22 cellular contexts compared by ENCODE assay signal in genomic region chr20:63003546-63003945, GRCh38. TPM values are rescaled to one million over a fixed set of nuclear protein-coding genes. Genes with fewer than 3 reads are reported as not detected.
DNase-seq lines count a peak whose midpoint lies in the region; ATAC-seq, FAIRE-seq and TF ChIP-seq lines count a peak whose summit lies in the region.
"Had no signal": no experiment of that assay in that cellular context is flagged by ENCODE, and none has a peak within 500 bp of the region (broad histone marks: within the 10 kb centered on the region; RNA-seq: fewer than 3 reads in every experiment).

No MANE protein-coding gene starts in this region.

- no peak overlapping the region for H3K4me3 ChIP-seq in BLaER1
- H3K4me3 ChIP-seq in BLaER1 treated with 17β-estradiol and CSF1 and Interleukin-3, amounts not matched to agents 10 nM and 100 nM, result no peak overlapping the region
- peak overlapping the region in 2 of 4 experiments; percentile 19 to 22; a peak in 2 of 8 replicates for H3K4me3 ChIP-seq in H1 (ENCODE audit: extremely low read depth in 1 of 4, insufficient read depth in 2 of 4, low read depth in 3 of 4, low read length in 4 of 4)
- H3K4me3 ChIP-seq: GM23248, Peyer's patch had no signal

- H3K23me2 ChIP-seq in H1 (ENCODE audit: low read depth, low read length), result peaks cover 4% of the 10 kb centered on the region; the same call in 1 of the 2 replicates

- no peak for TF ChIP-seq RAD21 in H1 (IDR thresholded peaks at IDR 0.05 in 1 of 2, conservative IDR thresholded peaks at IDR 0.05 in 1 of 2; ENCODE audit: low read depth in 2 of 2, low read length in 2 of 2)

- H2BK20ac ChIP-seq in H1 (ENCODE audit: low read length), result no peak overlapping the region

- H2AFZ ChIP-seq in H1 (ENCODE audit: low read length), result no peak overlapping the region
- H2AFZ ChIP-seq: GM23248 had no signal

- H3K4me3 Mint-ChIP-seq in IgD-negative memory B cell, result peak overlapping the region in 3 of 4 donors; percentile 46 to 79 (median 47)
- H3K4me3 Mint-ChIP-seq: CD4-positive, CD25-positive, alpha-beta regulatory T cell had no signal

- H3K18ac ChIP-seq in H1 (ENCODE audit: extremely low read depth, low read length), result peak overlapping the region; percentile 34; the same call in 1 of the 2 replicates

- H3K9ac ChIP-seq in BLaER1 (no peak overlapping the region), H1 (replicated peaks in 1 of 4; ENCODE audit: extremely low read depth in 1 of 4, low read depth in 3 of 4, low read length in 3 of 4) (no peak overlapping the region)
- H3K9ac ChIP-seq in BLaER1 treated with 17β-estradiol and CSF1 and Interleukin-3, amounts not matched to agents 10 nM and 100 nM, result no peak overlapping the region
- H3K9ac ChIP-seq: GM23248 had no signal

- peak; percentile 58 for FAIRE-seq in H1 (lab: Jason Lieb, UNC)

- H2BK120ac ChIP-seq in H1 (replicated peaks; ENCODE audit: low read depth, low read length), result no peak overlapping the region

- H4K20me1 ChIP-seq in BLaER1, result peaks cover 35% of the 10 kb centered on the region
- peaks cover 0 to 58% (median 37%) of the 10 kb centered on the region in 11 experiments; a peak in 20 of 22 replicates for H4K20me1 ChIP-seq in BLaER1 treated with 17β-estradiol and CSF1 and Interleukin-3, amounts not matched to agents 10 nM and 100 nM
- H4K20me1 ChIP-seq in H1 (replicated peaks in 1 of 2; ENCODE audit: control insufficient read depth in 1 of 2, insufficient read depth in 2 of 2, low read length in 2 of 2), result peaks cover 4 to 6% of the 10 kb centered on the region in 2 experiments

- no peak for TF ChIP-seq POLR2A in H1 (IDR thresholded peaks at IDR 0.05; ENCODE audit: control extremely low read depth in 1 of 2, low read depth in 2 of 2, low read length in 2 of 2)

- H2BK15ac ChIP-seq in H1 (ENCODE audit: low read length), result no peak overlapping the region

- no peaks in the 10 kb centered on the region for H3K79me2 ChIP-seq in H1 (ENCODE audit: control insufficient read depth in 1 of 2, insufficient read depth in 2 of 2, low read length in 2 of 2)

- H3K27me3 ChIP-seq in BLaER1, result peaks cover 62% of the 10 kb centered on the region
- H3K27me3 ChIP-seq in BLaER1 treated with 17β-estradiol and CSF1 and Interleukin-3, amounts not matched to agents 10 nM and 100 nM, result peaks cover 63 to 89% (median 68%) of the 10 kb centered on the region in 11 experiments
- H3K27me3 ChIP-seq in H1 (replicated peaks in 1 of 4; ENCODE audit: control insufficient read depth in 3 of 4, extremely low read depth in 1 of 4, insufficient read depth in 3 of 4, low read length in 3 of 4), result peaks cover 52 to 69% (median 66%) of the 10 kb centered on the region in 4 experiments

- no peak overlapping the region for H2BK12ac ChIP-seq in H1 (ENCODE audit: low read depth, low read length)

- no peak for TF ChIP-seq CTCF in H1 (IDR thresholded peaks at IDR 0.05; ENCODE audit: control extremely low read depth in 1 of 3, insufficient read depth in 1 of 3, low read depth in 1 of 3, low read length in 3 of 3)

- no peak overlapping the region for H4K5ac ChIP-seq in H1 (ENCODE audit: insufficient read length, low read depth, low read length)

- H3K36me3 Mint-ChIP-seq in IgD-negative memory B cell, result no peaks in the 10 kb centered on the region
- H3K36me3 Mint-ChIP-seq: CD4-positive, CD25-positive, alpha-beta regulatory T cell had no signal

- TF ChIP-seq EP300 in H1 (IDR thresholded peaks at IDR 0.05; ENCODE audit: borderline replicate concordance in 1 of 2, low read depth in 2 of 2, low read length in 2 of 2), result no peak; a peak in 1 of 3 replicates

- no peak overlapping the region for H4K8ac ChIP-seq in H1 (ENCODE audit: extremely low read depth, insufficient read depth, low read length)

- H3K27ac ChIP-seq in BLaER1 (no peak overlapping the region), H1 (ENCODE audit: low read depth, low read length) (no peak overlapping the region)
- no peak overlapping the region for H3K27ac ChIP-seq in BLaER1 treated with 17β-estradiol and CSF1 and Interleukin-3, amounts not matched to agents 10 nM and 100 nM
- H3K27ac ChIP-seq: GM23248, Peyer's patch had no signal

- H3K4me1 Mint-ChIP-seq in IgD-negative memory B cell, result peaks cover 0 to 3% (median 2%) of the 10 kb centered on the region in 3 donors

- no peaks in the 10 kb centered on the region for H3K9me3 Mint-ChIP-seq in IgD-negative memory B cell

- no peak overlapping the region for H3K23ac ChIP-seq in H1 (ENCODE audit: insufficient read length)

- no peak overlapping the region for H3K56ac ChIP-seq in H1 (replicated peaks; ENCODE audit: insufficient read length, low read depth, low read length)

- WGBS in H1 (ENCODE audit: extremely low coverage in 1 of 2, insufficient coverage in 1 of 2, insufficient read length in 1 of 2, insufficient replicate concordance in 2 of 2, low coverage in 1 of 2, low lambda C conversion rate in 2 of 2, missing lambda C conversion rate in 1 of 2), 2 experiments, result 9% methylated on average over 13 of the region's 13 CpGs; no CpG with 5 or more reads in 1 of the 2 experiments

- no peaks in the 10 kb centered on the region for H3K9me3 ChIP-seq in BLaER1
- H3K9me3 ChIP-seq in BLaER1 treated with 17β-estradiol and CSF1 and Interleukin-3, amounts not matched to agents 10 nM and 100 nM (replicated peaks in 1 of 11), result no peaks in the 10 kb centered on the region
- no peaks in the 10 kb centered on the region; a peak in 1 of 4 replicates for H3K9me3 ChIP-seq in H1 (ENCODE audit: insufficient read depth in 2 of 2, low read depth in 1 of 2, low read length in 1 of 2)
- H3K9me3 ChIP-seq: Caco-2, Peyer's patch had no signal

- H3K4ac ChIP-seq in H1 (replicated peaks; ENCODE audit: insufficient read length, low read depth, low read length), result no peak overlapping the region

- peak overlapping the region; percentile 51 for H3K4me2 ChIP-seq in BLaER1
- peak overlapping the region in 7 of 11 experiments; percentile 11 to 100 (median 55); a peak in 13 of 22 replicates for H3K4me2 ChIP-seq in BLaER1 treated with 17β-estradiol and CSF1 and Interleukin-3, amounts not matched to agents 10 nM and 100 nM
- H3K4me2 ChIP-seq in H1 (ENCODE audit: insufficient read depth in 1 of 2, low read depth in 2 of 2, low read length in 2 of 2), result peak overlapping the region; percentile 54 to 59

- H4K91ac ChIP-seq in H1 (replicated peaks; ENCODE audit: insufficient read length, low read length), result no peak overlapping the region

- no peak for ATAC-seq in HG02981 (IDR thresholded peaks at IDR 0.05; ENCODE audit: unreplicated experiment)
- no peak for ATAC-seq in HG03108 (IDR thresholded peaks at IDR 0.05; ENCODE audit: unreplicated experiment)
- ATAC-seq: T-helper 17 cell had no signal

- POLR2A ChIA-PET in H1 (lab: Charles Lee; ENCODE audit: partially characterized antibody), result interaction anchor here (0.8 to 1.7 kb wide), 6 partner anchors 9 to 76 kb away, joined by 3 to 6 read pairs (median 4); no protein-coding TSS in a partner anchor

- no peak overlapping the region for H2BK5ac ChIP-seq in H1 (ENCODE audit: low read depth, low read length)

- no peaks in the 10 kb centered on the region for H3K36me3 ChIP-seq in BLaER1
- no peaks in the 10 kb centered on the region for H3K36me3 ChIP-seq in BLaER1 treated with 17β-estradiol and CSF1 and Interleukin-3, amounts not matched to agents 10 nM and 100 nM
- H3K36me3 ChIP-seq in H1 (ENCODE audit: control insufficient read depth in 2 of 4, insufficient read depth in 4 of 4, low read length in 3 of 4), result peaks cover 0 to 16% (median 0%) of the 10 kb centered on the region in 4 experiments; a peak in 1 of 8 replicates
- H3K36me3 ChIP-seq: Peyer's patch had no signal

- no peak overlapping the region for H3K14ac ChIP-seq in H1 (ENCODE audit: insufficient read length)

- H3K4me1 ChIP-seq in BLaER1, result peaks cover 97% of the 10 kb centered on the region
- H3K4me1 ChIP-seq in BLaER1 treated with 17β-estradiol and CSF1 and Interleukin-3, amounts not matched to agents 10 nM and 100 nM, result peaks cover 36 to 98% (median 92%) of the 10 kb centered on the region in 10 experiments
- H3K4me1 ChIP-seq in H1 (replicated peaks in 1 of 4; ENCODE audit: control insufficient read depth in 3 of 4, insufficient read depth in 4 of 4, low read length in 3 of 4), result peaks cover 2 to 28% (median 14%) of the 10 kb centered on the region in 4 experiments

- no peaks in the 10 kb centered on the region for H3K79me1 ChIP-seq in H1 (ENCODE audit: low read depth, low read length)

- peak overlapping the region in 2 of 3 donors; percentile 69 for H3K27ac Mint-ChIP-seq in IgD-negative memory B cell
- H3K27ac Mint-ChIP-seq: T-helper 17 cell had no signal

- DNase-seq in H1 (ENCODE audit: low read depth in 1 of 2, low spot score in 2 of 2), result no peak
- no peak for DNase-seq in stimulated activated CD4-positive, alpha-beta T cell treated with anti-CD3 and anti-CD28 coated beads, Interleukin-4, amount 100 ng/mL, for 4 hours
- DNase-seq: ACHN; Caco-2; CD4-positive, CD25-positive, alpha-beta regulatory T cell; GDM1; GM23248; NCI-H1105; NCI-H1694 treated with DMSO at 0.1 percent for 48 hours; NCI-H748 treated with DMSO at 0.1 percent for 48 hours; NK-92 treated with Interleukin-12 subunit alpha and Interleukin-12 subunit beta, amount 100 ng/mL, for 24 hours; Peyer's patch; T-helper 17 cell had no signal

- peaks cover 45% of the 10 kb centered on the region for H3K27me3 Mint-ChIP-seq in IgD-negative memory B cell

- no peak overlapping the region for H2AK5ac ChIP-seq in H1 (ENCODE audit: low read depth, low read length)

- CTCF ChIA-PET in H1 (lab: Charles Lee; ENCODE audit: partially characterized antibody), result interaction anchor here (0.8 to 2.9 kb wide), 3 partner anchors 9 to 171 kb away, joined by 3 to 14 read pairs (median 8); no protein-coding TSS in a partner anchor

RNA-seq across cellular contexts. Expression of gene BHLHE23, which starts 3.2 kb away (rescaled TPM):
- not detected for polyA plus RNA-seq in IgD-negative memory B cell
- 0.38 and 0.47 TPM in 2 replicates for total RNA-seq in H1 (2021; fragmentation: NEBNext Ultra II Directional; extraction: Animal tissue kit (Norgen Biotek cat#: 25700))
- 0.36 TPM in 1 of 2 replicates, not detected in the other for polyA plus RNA-seq in H1 (2011; rRNA removed)
- polyA plus RNA-seq in H1 (2011; cell fraction: cytosol; rRNA removed), result 0.14 TPM
- 0.13 TPM for polyA plus RNA-seq in H1 (2011; cell fraction: nucleus; rRNA removed)
- polyA plus RNA-seq in H1 (2012, experiment 1 of 2), result not detected in 4 replicates
- not detected for polyA plus RNA-seq in H1 (2012, experiment 2 of 2)
- polyA plus RNA-seq in H1 (2013, experiment 1 of 2), result 0.04 TPM
- 0.09 TPM for polyA plus RNA-seq in H1 (2013, experiment 2 of 2)
- not detected in 2 replicates for polyA minus RNA-seq in H1 (2011; rRNA and poly(A)+ RNA removed)
- 1.0 TPM for polyA minus RNA-seq in H1 (2011; cell fraction: cytosol; rRNA and poly(A)+ RNA removed)
- 0.80 TPM for polyA minus RNA-seq in H1 (2011; cell fraction: nucleus; rRNA and poly(A)+ RNA removed)
- total RNA-seq: CD4-positive, CD25-positive, alpha-beta regulatory T cell; Daoy; GM23248; LHCN-M2; NCI-H460; Peyer's patch; SK-MEL-5; T-helper 17 cell had no signal
- polyA plus RNA-seq: CD4-positive, CD25-positive, alpha-beta regulatory T cell; GM23248 had no signal

RNA-seq across cellular contexts. Expression of gene SLC17A9, which starts 51.0 kb away (rescaled TPM):
- polyA plus RNA-seq in IgD-negative memory B cell (4.1 TPM), H1 (2011; rRNA removed) (23.5 and 39.6 TPM in 2 replicates)
- 31.1 and 35.2 TPM in 2 replicates for total RNA-seq in H1 (2021; fragmentation: NEBNext Ultra II Directional; extraction: Animal tissue kit (Norgen Biotek cat#: 25700))
- 26.0 TPM for polyA plus RNA-seq in H1 (2011; cell fraction: cytosol; rRNA removed)
- polyA plus RNA-seq in H1 (2011; cell fraction: nucleus; rRNA removed), result 178 TPM
- 15.9 to 29.2 TPM (median 25.3 TPM) in 4 replicates for polyA plus RNA-seq in H1 (2012, experiment 1 of 2)
- 17.4 TPM for polyA plus RNA-seq in H1 (2012, experiment 2 of 2)
- 44.3 TPM for polyA plus RNA-seq in H1 (2013, experiment 1 of 2)
- 44.7 TPM for polyA plus RNA-seq in H1 (2013, experiment 2 of 2)
- polyA minus RNA-seq in H1 (2011; rRNA and poly(A)+ RNA removed), result 6.0 and 6.5 TPM in 2 replicates
- polyA minus RNA-seq in H1 (2011; cell fraction: cytosol; rRNA and poly(A)+ RNA removed), result 10.4 TPM
- polyA minus RNA-seq in H1 (2011; cell fraction: nucleus; rRNA and poly(A)+ RNA removed), result 14.7 TPM
- total RNA-seq: LHCN-M2, SK-MEL-5 had no signal
